In genomic region chr1:223665592-223666312, GRCh38 we compare ENCODE assay signal across 22 cellular contexts. TPM values are rescaled to one million over a fixed set of nuclear protein-coding genes. Genes with fewer than 3 reads are reported as not detected.
DNase-seq lines count a peak whose midpoint lies in the region; ATAC-seq, FAIRE-seq and TF ChIP-seq lines count a peak whose summit lies in the region.
"Had no signal": no experiment of that assay in that cellular context is flagged by ENCODE, and none has a peak within 500 bp of the region (broad histone marks: within the 10 kb centered on the region; RNA-seq: fewer than 3 reads in every experiment).

Gene CAPN8, minus strand, starts transcription at chr1:223665701. Its CDS starts 55 bp downstream, at chr1:223665646.

- intact Hi-C loops in kidney (cut with DNase I), result no loop called here

- DNase-seq in GM23248 (peak; percentile 20), SW480 (ENCODE audit: low spot score) (peak; percentile 76), kidney (peak; percentile 76), type B pancreatic cell (ENCODE audit: extremely low spot score, unreplicated experiment) (no peak), mesendoderm (no peak)
- no peak for DNase-seq in activated naive CD4-positive, alpha-beta T cell treated with anti-CD3 and anti-CD28 coated beads, Interleukin-2, amount 10 ng/mL, durations not matched to agents 7 days and 5 days
- DNase-seq: activated effector memory CD4-positive, alpha-beta T cell treated with anti-CD3 and anti-CD28 coated beads, Interleukin-2, amount 50 U/mL, for 16 hours; KG1; NCI-H1417; NCI-H524; sigmoid colon; stimulated activated CD4-positive, alpha-beta T cell treated with anti-CD3 and anti-CD28 coated beads, Interleukin-4, amount 100 ng/mL, for 1 hour; T-cell had no signal

- H3K27me3 ChIP-seq in GM23248 (replicated peaks; ENCODE audit: insufficient read depth) (peaks cover 20% of the 10 kb centered on the region), mesendoderm (ENCODE audit: insufficient read depth, low read length, poor library complexity) (no peaks in the 10 kb centered on the region)
- H3K27me3 ChIP-seq: neural progenitor cell, sigmoid colon had no signal

- no peak within 1 kb of the TSS for H2BK120ac ChIP-seq in mesendoderm (ENCODE audit: low read depth, low read length)

- H3K4me3 ChIP-seq in GM23248 (no peak within 1 kb of the TSS), kidney (ENCODE audit: low read length in 2 of 2) (no peak within 1 kb of the TSS), mesendoderm (ENCODE audit: low read length) (no peak within 1 kb of the TSS)
- H3K4me3 ChIP-seq: neural progenitor cell, sigmoid colon had no signal

- no peak within 1 kb of the TSS for H2BK15ac ChIP-seq in mesendoderm (replicated peaks; ENCODE audit: low read depth)

- no peaks in the 10 kb centered on the region for H3K9me3 Mint-ChIP-seq in type B pancreatic cell
- no peaks in the 10 kb centered on the region for H3K9me3 Mint-ChIP-seq in activated naive CD4-positive, alpha-beta T cell treated with anti-CD3 and anti-CD28 coated beads, Interleukin-2, amount 10 ng/mL, durations not matched to agents 7 days and 5 days
- H3K9me3 Mint-ChIP-seq: CD14-positive monocyte, neural progenitor cell, T-cell, WTC11 had no signal

- H3K4me3 Mint-ChIP-seq in type B pancreatic cell, result no peak within 1 kb of the TSS
- no peak within 1 kb of the TSS for H3K4me3 Mint-ChIP-seq in activated naive CD4-positive, alpha-beta T cell treated with anti-CD3 and anti-CD28 coated beads, Interleukin-2, amount 10 ng/mL, durations not matched to agents 7 days and 5 days
- H3K4me3 Mint-ChIP-seq: CD14-positive monocyte, neural progenitor cell, T-cell, WTC11 had no signal

- WGBS in GM23248 (ENCODE audit: low coverage in 1 of 2, low lambda C conversion rate in 2 of 2, missing lambda C conversion rate in 2 of 2), 2 experiments, result 73 to 75% methylated on average over 6 of the region's 6 CpGs
- no CpG with 5 or more reads among the region's 6 CpGs for WGBS in mesendoderm (ENCODE audit: extremely low coverage, insufficient coverage, low lambda C conversion rate)

- H3K79me2 ChIP-seq in GM23248 (ENCODE audit: insufficient read depth), result no peaks in the 10 kb centered on the region
- no peaks in the 10 kb centered on the region for H3K79me2 ChIP-seq in mesendoderm (ENCODE audit: control insufficient read depth, insufficient read depth, low read length)

- no peaks in the 10 kb centered on the region for H3F3A ChIP-seq in GM23248 (ENCODE audit: insufficient read depth)

- H3K36me3 Mint-ChIP-seq in type B pancreatic cell, result no peaks in the 10 kb centered on the region
- H3K36me3 Mint-ChIP-seq in activated naive CD4-positive, alpha-beta T cell treated with anti-CD3 and anti-CD28 coated beads, Interleukin-2, amount 10 ng/mL, durations not matched to agents 7 days and 5 days, result no peaks in the 10 kb centered on the region
- H3K36me3 Mint-ChIP-seq: CD14-positive monocyte, neural progenitor cell, T-cell, WTC11 had no signal

- FAIRE-seq in kidney (lab: Jason Lieb, UNC), result no peak
- FAIRE-seq: colon, urothelium cell line had no signal

- no peak within 1 kb of the TSS for H2AFZ ChIP-seq in GM23248
- H2AFZ ChIP-seq: neural progenitor cell had no signal

- H3K27ac ChIP-seq in GM23248 (no peak within 1 kb of the TSS), kidney (ENCODE audit: low read depth in 2 of 2, low read length in 2 of 2) (no peak within 1 kb of the TSS), mesendoderm (ENCODE audit: low read depth, low read length) (no peak within 1 kb of the TSS)
- H3K27ac ChIP-seq: neural progenitor cell, sigmoid colon had no signal

- ATAC-seq in activated CD4-positive, CD25-positive, alpha-beta regulatory T cell treated with anti-CD3 and anti-CD28 coated beads, Interleukin-2, amount 50 U/mL, for 24 hours, result no peak
- ATAC-seq: Panc1, T-cell, WTC11 had no signal

- H4K8ac ChIP-seq in mesendoderm (ENCODE audit: low read depth, low read length), result no peak within 1 kb of the TSS

- H3K4me1 Mint-ChIP-seq in type B pancreatic cell (ENCODE audit: unreplicated experiment), result no peaks in the 10 kb centered on the region
- H3K4me1 Mint-ChIP-seq in activated naive CD4-positive, alpha-beta T cell treated with anti-CD3 and anti-CD28 coated beads, Interleukin-2, amount 10 ng/mL, durations not matched to agents 7 days and 5 days, result no peaks in the 10 kb centered on the region
- H3K4me1 Mint-ChIP-seq: neural progenitor cell had no signal

- H3K4me2 ChIP-seq in GM23248 (ENCODE audit: unreplicated experiment) (no peak within 1 kb of the TSS), mesendoderm (ENCODE audit: low read length) (no peak within 1 kb of the TSS)
- H3K4me2 ChIP-seq: neural progenitor cell had no signal

- no peaks in the 10 kb centered on the region for H3K36me3 ChIP-seq in GM23248 (ENCODE audit: low read depth)
- H3K36me3 ChIP-seq in kidney (ENCODE audit: control insufficient read depth in 1 of 2, insufficient read depth in 2 of 2, low read length in 2 of 2), result no peaks in the 10 kb centered on the region
- H3K36me3 ChIP-seq in mesendoderm (ENCODE audit: control insufficient read depth, insufficient read depth, low read length), result no peaks in the 10 kb centered on the region
- H3K36me3 ChIP-seq: neural progenitor cell, sigmoid colon had no signal

- no peak within 1 kb of the TSS for H3K18ac ChIP-seq in mesendoderm (ENCODE audit: low read length)

- H3K4ac ChIP-seq in mesendoderm (ENCODE audit: low read depth, low read length), result no peak within 1 kb of the TSS

- H3K9ac ChIP-seq in GM23248 (no peak within 1 kb of the TSS), kidney (ENCODE audit: low read length in 2 of 2) (no peak within 1 kb of the TSS), mesendoderm (ENCODE audit: low read length) (no peak within 1 kb of the TSS)
- H3K9ac ChIP-seq: neural progenitor cell had no signal

- no peak within 1 kb of the TSS for H3K56ac ChIP-seq in mesendoderm (ENCODE audit: low read length)

- no peaks in the 10 kb centered on the region for H3K9me2 ChIP-seq in GM23248 (ENCODE audit: insufficient read depth)

- in situ Hi-C loops in GM23248 (cut with MboI), result no loop called here

- H4K20me1 ChIP-seq in GM23248 (ENCODE audit: insufficient read depth), result no peaks in the 10 kb centered on the region

- H4K5ac ChIP-seq in mesendoderm (ENCODE audit: low read length), result no peak within 1 kb of the TSS

- H3K4me1 ChIP-seq in GM23248 (ENCODE audit: insufficient read depth) (no peaks in the 10 kb centered on the region), kidney (ENCODE audit: control insufficient read depth in 1 of 2, insufficient read depth in 1 of 2, low read depth in 1 of 2, low read length in 2 of 2) (no peaks in the 10 kb centered on the region), mesendoderm (ENCODE audit: control insufficient read depth, low read depth, low read length) (no peaks in the 10 kb centered on the region)
- H3K4me1 ChIP-seq: neural progenitor cell, sigmoid colon had no signal

- H3K27ac Mint-ChIP-seq in type B pancreatic cell, result peak within 1 kb of the TSS; percentile 31
- no peak within 1 kb of the TSS for H3K27ac Mint-ChIP-seq in activated naive CD4-positive, alpha-beta T cell treated with anti-CD3 and anti-CD28 coated beads, Interleukin-2, amount 10 ng/mL, durations not matched to agents 7 days and 5 days
- H3K27ac Mint-ChIP-seq: CD14-positive monocyte, neural progenitor cell, T-cell, WTC11 had no signal

- CTCF ChIA-PET in activated naive CD4-positive, alpha-beta T cell treated with anti-CD3 and anti-CD28 coated beads, Interleukin-2, amount 10 ng/mL, durations not matched to agents 7 days and 5 days (lab: Charles Lee), result no interaction called here

- TF ChIP-seq CTCF in kidney (IDR thresholded peaks at IDR 0.05; ENCODE audit: borderline replicate concordance, extremely low read depth, insufficient read depth) (no peak), type B pancreatic cell (conservative IDR thresholded peaks at IDR 0.05) (no peak)

- no peaks in the 10 kb centered on the region for H3K79me1 ChIP-seq in mesendoderm (ENCODE audit: low read length)

- H3K9me3 ChIP-seq in GM23248 (ENCODE audit: low read depth) (no peaks in the 10 kb centered on the region), kidney (ENCODE audit: control insufficient read depth in 1 of 2, low read length in 2 of 2) (no peaks in the 10 kb centered on the region)
- H3K9me3 ChIP-seq: sigmoid colon had no signal

- peaks cover 3% of the 10 kb centered on the region for H3K27me3 Mint-ChIP-seq in type B pancreatic cell
- peaks cover 20% of the 10 kb centered on the region for H3K27me3 Mint-ChIP-seq in activated naive CD4-positive, alpha-beta T cell treated with anti-CD3 and anti-CD28 coated beads, Interleukin-2, amount 10 ng/mL, durations not matched to agents 7 days and 5 days
- H3K27me3 Mint-ChIP-seq: T-cell had no signal

- no peak within 1 kb of the TSS for H2BK5ac ChIP-seq in mesendoderm (ENCODE audit: low read length)

- H3K23ac ChIP-seq in mesendoderm (ENCODE audit: low read length), result no peak within 1 kb of the TSS

- H2AK5ac ChIP-seq in mesendoderm (ENCODE audit: low read length), result no peak within 1 kb of the TSS

RNA-seq across cellular contexts. Expression of gene CAPN8, which starts in this region (rescaled TPM):
- 0.25 TPM in 1 of 2 replicates, not detected in the other for total RNA-seq in GM23248 (2014; rRNA removed; shearing (Covaris generic))
- polyA plus RNA-seq in GM23248 (2016; fragmentation: Nextera tagmentation; extraction: Ambion mirVana), result not detected in 2 replicates
- 56.1 TPM for total RNA-seq in kidney
- polyA plus RNA-seq in kidney (ENCODE audit: insufficient read depth, low read depth, low replicate concordance), result 0.84 TPM
- 0.71 and 2.3 TPM in 2 replicates for total RNA-seq in type B pancreatic cell (ENCODE audit: low replicate concordance)
- 0.06 TPM for polyA plus RNA-seq in mesendoderm (2013, experiment 1 of 2)
- 0.06 TPM for polyA plus RNA-seq in mesendoderm (2013, experiment 2 of 2)
- total RNA-seq: Daoy, lung microvascular endothelial cell had no signal
- polyA plus RNA-seq: CD14-positive monocyte had no signal

Comparison
In these comparisons a context has a peak if more than half of its experiments do, and no peak if none do; other contexts are left out.
1. RNA of gene CAPN8 (total RNA-seq): 56.1 TPM in kidney (single experiment); 0.71 to 2.3 TPM in type B pancreatic cell and 0.25 TPM in GM23248; every median in the first group is over 10 times any median in the second.
2. Peak in DNase-seq in GM23248; RNA of the gene not detected or under 1 TPM.
3. DNase-seq: peak in SW480 (single experiment) and kidney (single experiment); none in type B pancreatic cell (single experiment), activated naive CD4-positive, alpha-beta T cell treated with anti-CD3 and anti-CD28 coated beads, Interleukin-2, amount 10 ng/mL, durations not matched to agents 7 days and 5 days (single experiment) and mesendoderm (single experiment).